Comparison of ENCODE assay signal across 18 cellular contexts in genomic region chr10:58351616-58352578, GRCh38.
"Had no signal": no experiment of that assay in that cellular context is flagged by ENCODE, and none has a peak within 500 bp of the region (broad histone marks: within the 10 kb centered on the region; RNA-seq: fewer than 3 reads in every experiment).

No MANE protein-coding gene starts in this region.

- H3K27me3 Mint-ChIP-seq: activated CD4-positive, alpha-beta memory T cell treated with anti-CD3 and anti-CD28 coated beads, Interleukin-2, amount 10 ng/mL, durations not matched to agents 7 days and 5 days; activated CD4-positive, alpha-beta T cell treated with anti-CD3 and anti-CD28 coated beads for 36 hours; activated naive CD4-positive, alpha-beta T cell treated with anti-CD3 and anti-CD28 coated beads, Interleukin-2, amount 50 U/mL, for 24 hours; memory B cell; natural killer cell treated with Interleukin-12 subunit alpha and Interleukin-12 subunit beta and Interleukin-15 and Interleukin-18, amount 100 ng/mL, for 72 hours; stimulated activated naive CD8-positive, alpha-beta T cell treated with anti-CD3 and anti-CD28 coated beads, Interleukin-15, amount 100 ng/mL, for 72 hours had no signal

- H3K9me3 Mint-ChIP-seq: activated CD4-positive, alpha-beta memory T cell treated with anti-CD3 and anti-CD28 coated beads, Interleukin-2, amount 10 ng/mL, durations not matched to agents 7 days and 5 days; activated naive CD4-positive, alpha-beta T cell treated with anti-CD3 and anti-CD28 coated beads, Interleukin-2, amount 50 U/mL, for 24 hours; activated T-cell treated with anti-CD3 and anti-CD28 coated beads, Interleukin-2, amount 50 U/mL, for 4 hours; endodermal cell; memory B cell; natural killer cell treated with Interleukin-12 subunit alpha and Interleukin-12 subunit beta and Interleukin-15 and Interleukin-18, amount 100 ng/mL, for 72 hours; stimulated activated naive CD8-positive, alpha-beta T cell treated with anti-CD3 and anti-CD28 coated beads, Interleukin-15, amount 100 ng/mL, for 72 hours had no signal

- H3K27ac Mint-ChIP-seq: activated CD4-positive, alpha-beta memory T cell treated with anti-CD3 and anti-CD28 coated beads, Interleukin-2, amount 10 ng/mL, durations not matched to agents 7 days and 5 days; activated CD4-positive, alpha-beta T cell treated with anti-CD3 and anti-CD28 coated beads for 36 hours; activated naive CD4-positive, alpha-beta T cell treated with anti-CD3 and anti-CD28 coated beads, Interleukin-2, amount 50 U/mL, for 24 hours; endodermal cell; memory B cell; natural killer cell treated with Interleukin-12 subunit alpha and Interleukin-12 subunit beta and Interleukin-15 and Interleukin-18, amount 100 ng/mL, for 72 hours had no signal

- ATAC-seq: activated CD4-positive, alpha-beta T cell treated with anti-CD3 and anti-CD28 coated beads for 36 hours; activated T-cell treated with anti-CD3 and anti-CD28 coated beads, Interleukin-2, amount 50 U/mL, for 4 hours; sciatic nerve; stimulated activated naive CD8-positive, alpha-beta T cell treated with anti-CD3 and anti-CD28 coated beads, Interleukin-15, amount 100 ng/mL, for 72 hours had no signal

- H2AFZ ChIP-seq: hepatocyte had no signal

- DNase-seq: activated CD4-positive, alpha-beta memory T cell treated with anti-CD3 and anti-CD28 coated beads, Interleukin-2, amount 10 ng/mL, durations not matched to agents 7 days and 5 days; activated CD4-positive, alpha-beta T cell treated with anti-CD3 and anti-CD28 coated beads for 36 hours; activated effector memory CD4-positive, alpha-beta T cell treated with Interleukin-2 at 50 U/mL for 16 hours; activated T-cell treated with anti-CD3 and anti-CD28 coated beads, Interleukin-2, amount 50 U/mL, for 4 hours; adrenal gland; endodermal cell; kidney; left lung; stimulated activated naive CD8-positive, alpha-beta T cell treated with anti-CD3 and anti-CD28 coated beads, Interleukin-15, amount 100 ng/mL, for 72 hours; WERI-Rb-1 had no signal

- H3K4me3 ChIP-seq: adrenal gland, cardiac muscle cell, hepatocyte, left lung, thoracic aorta had no signal

- H3K4me1 Mint-ChIP-seq: activated CD4-positive, alpha-beta memory T cell treated with anti-CD3 and anti-CD28 coated beads, Interleukin-2, amount 10 ng/mL, durations not matched to agents 7 days and 5 days had no signal

- H3K36me3 Mint-ChIP-seq: natural killer cell treated with Interleukin-12 subunit alpha and Interleukin-12 subunit beta and Interleukin-15 and Interleukin-18, amount 100 ng/mL, for 72 hours had no signal

- H3K9me3 ChIP-seq: adrenal gland, left lung, thoracic aorta had no signal

- H3K27me3 ChIP-seq: adrenal gland, cardiac muscle cell, dorsolateral prefrontal cortex, hepatocyte, left lung had no signal

- H3K27ac ChIP-seq: cardiac muscle cell, hepatocyte, thoracic aorta, WERI-Rb-1 had no signal

- H3K36me3 ChIP-seq: adrenal gland, cardiac muscle cell, left lung, thoracic aorta, WERI-Rb-1 had no signal

- H3K4me3 Mint-ChIP-seq: activated CD4-positive, alpha-beta memory T cell treated with anti-CD3 and anti-CD28 coated beads, Interleukin-2, amount 10 ng/mL, durations not matched to agents 7 days and 5 days; activated CD4-positive, alpha-beta T cell treated with anti-CD3 and anti-CD28 coated beads for 36 hours; activated naive CD4-positive, alpha-beta T cell treated with anti-CD3 and anti-CD28 coated beads, Interleukin-2, amount 50 U/mL, for 24 hours; activated T-cell treated with anti-CD3 and anti-CD28 coated beads, Interleukin-2, amount 50 U/mL, for 4 hours; endodermal cell; memory B cell; natural killer cell treated with Interleukin-12 subunit alpha and Interleukin-12 subunit beta and Interleukin-15 and Interleukin-18, amount 100 ng/mL, for 72 hours; stimulated activated naive CD8-positive, alpha-beta T cell treated with anti-CD3 and anti-CD28 coated beads, Interleukin-15, amount 100 ng/mL, for 72 hours had no signal

- H3K4me2 ChIP-seq: hepatocyte had no signal
